ENCODE assay signal across 8 cellular contexts in genomic region chr4:109559983-109560686, GRCh38. TPM values are rescaled to one million over a fixed set of nuclear protein-coding genes. Genes with fewer than 3 reads are reported as not detected.
DNase-seq lines count a peak whose midpoint lies in the region; ATAC-seq and TF ChIP-seq lines count a peak whose summit lies in the region.

A gene with protein sequence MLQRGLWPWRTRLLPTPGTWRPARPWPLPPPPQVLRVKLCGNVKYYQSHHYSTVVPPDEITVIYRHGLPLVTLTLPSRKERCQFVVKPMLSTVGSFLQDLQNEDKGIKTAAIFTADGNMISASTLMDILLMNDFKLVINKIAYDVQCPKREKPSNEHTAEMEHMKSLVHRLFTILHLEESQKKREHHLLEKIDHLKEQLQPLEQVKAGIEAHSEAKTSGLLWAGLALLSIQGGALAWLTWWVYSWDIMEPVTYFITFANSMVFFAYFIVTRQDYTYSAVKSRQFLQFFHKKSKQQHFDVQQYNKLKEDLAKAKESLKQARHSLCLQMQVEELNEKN (plus strand): TSS chr4:109560246. CDS start chr4:109560338, 92 bp downstream.

- H3K27ac ChIP-seq in SK-N-MC (peak within 1 kb of the TSS; percentile 77), thoracic aorta (peak within 1 kb of the TSS; percentile 51 to 57)

- peak within 1 kb of the TSS; percentile 83 for H3K9ac ChIP-seq in SK-N-MC (ENCODE audit: insufficient read length)

- peak; percentile 51 for DNase-seq in GM04503 (ENCODE audit: low read depth)
- DNase-seq in HAP-1 (ENCODE audit: low spot score in 2 of 2), result peak; percentile 89 to 90
- DNase-seq in M059J (ENCODE audit: low read depth), result peak; percentile 88
- DNase-seq in SK-N-MC (ENCODE audit: low read depth, low spot score), result peak; percentile 22
- DNase-seq in activated naive CD4-positive, alpha-beta T cell treated with anti-CD3 and anti-CD28 coated beads, Interleukin-2, amount 50 U/mL, for 16 hours, result peak; percentile 92
- peak; percentile 89 for DNase-seq in glutamatergic neuron
- peak; percentile 93 for DNase-seq in osteocyte (ENCODE audit: extremely low spot score, unreplicated experiment)
- DNase-seq in thoracic aorta (ENCODE audit: low spot score), result no peak

- H3K36me3 ChIP-seq in HAP-1 (replicated peaks), result no peaks in the 10 kb centered on the region
- H3K36me3 ChIP-seq in SK-N-MC (ENCODE audit: insufficient read depth, low read length), result no peaks in the 10 kb centered on the region
- no peaks in the 10 kb centered on the region for H3K36me3 ChIP-seq in thoracic aorta

- H3K9me3 Mint-ChIP-seq in glutamatergic neuron (ENCODE audit: unreplicated experiment) (peaks cover 5% of the 10 kb centered on the region), osteocyte (ENCODE audit: unreplicated experiment) (no peaks in the 10 kb centered on the region)

- H3K4me1 Mint-ChIP-seq in glutamatergic neuron (ENCODE audit: low read depth, unreplicated experiment) (no peaks in the 10 kb centered on the region), osteocyte (ENCODE audit: unreplicated experiment) (peaks cover 24% of the 10 kb centered on the region)

- H3K27me3 ChIP-seq in HAP-1 (ENCODE audit: low read depth) (no peaks in the 10 kb centered on the region), thoracic aorta (replicated peaks; ENCODE audit: insufficient read depth) (no peaks in the 10 kb centered on the region)

- H3K27ac Mint-ChIP-seq in glutamatergic neuron (ENCODE audit: unreplicated experiment), result no peak within 1 kb of the TSS
- peak within 1 kb of the TSS; percentile 94 for H3K27ac Mint-ChIP-seq in osteocyte (ENCODE audit: unreplicated experiment)

- no peak for TF ChIP-seq CTCF in glutamatergic neuron (IDR thresholded peaks at IDR 0.05; ENCODE audit: partially characterized antibody, unreplicated experiment)
- no peak for TF ChIP-seq CTCF in osteocyte (IDR thresholded peaks at IDR 0.05)
- no peak for TF ChIP-seq CTCF in thoracic aorta (IDR thresholded peaks at IDR 0.05)

- peak within 1 kb of the TSS; percentile 89 for H3K4me3 Mint-ChIP-seq in glutamatergic neuron (ENCODE audit: unreplicated experiment)
- peak within 1 kb of the TSS; percentile 90 for H3K4me3 Mint-ChIP-seq in osteocyte (ENCODE audit: unreplicated experiment)

- in situ Hi-C loops in HAP-1 (cut with MboI; ENCODE audit: low sequenced_read_pairs), result no loop called here

- H3K27me3 Mint-ChIP-seq in glutamatergic neuron (ENCODE audit: unreplicated experiment), result no peaks in the 10 kb centered on the region
- no peaks in the 10 kb centered on the region for H3K27me3 Mint-ChIP-seq in osteocyte (ENCODE audit: unreplicated experiment)

- peak within 1 kb of the TSS; percentile 55 for H3K4me3 ChIP-seq in HAP-1
- H3K4me3 ChIP-seq in SK-N-MC, result peak within 1 kb of the TSS; percentile 91
- H3K4me3 ChIP-seq in thoracic aorta, result peak within 1 kb of the TSS; percentile 90

- H3K4me1 ChIP-seq in HAP-1 (peaks cover 8% of the 10 kb centered on the region), thoracic aorta (ENCODE audit: control insufficient read depth in 1 of 2, low read depth in 2 of 2) (peaks cover 5 to 6% of the 10 kb centered on the region in 2 donors)

- H3K36me3 Mint-ChIP-seq in glutamatergic neuron (ENCODE audit: unreplicated experiment) (no peaks in the 10 kb centered on the region), osteocyte (ENCODE audit: unreplicated experiment) (no peaks in the 10 kb centered on the region)

- peak; percentile 73 for ATAC-seq in thoracic aorta (ENCODE audit: insufficient number of reproducible peaks, low FRiP score, low read depth)

- H3K9me3 ChIP-seq in HAP-1 (no peaks in the 10 kb centered on the region), SK-N-MC (ENCODE audit: low read depth, low read length) (no peaks in the 10 kb centered on the region), thoracic aorta (no peaks in the 10 kb centered on the region)

RNA-seq across cellular contexts. Expression of the gene that starts here (rescaled TPM):
- 103 and 115 TPM in 2 replicates for total RNA-seq in M059J (2014; rRNA removed; shearing (Covaris generic))
- total RNA-seq in glutamatergic neuron (ENCODE audit: unreplicated experiment), result 9.7 TPM
- total RNA-seq in osteocyte, result 14.1 and 14.8 TPM in 2 replicates
- total RNA-seq in thoracic aorta, result 10 to 100 TPM; 44.3 to 45.0 TPM
